ENCODE assay signal across 8 cellular contexts in genomic region chr5:6377121-6377520, GRCh38. TPM values are rescaled to one million over a fixed set of nuclear protein-coding genes. Genes with fewer than 3 reads are reported as not detected.
A peak's percentile ranks its signal among the peaks of the same experiment; 100 is the strongest.
DNase-seq lines count a peak whose midpoint lies in the region; ATAC-seq and TF ChIP-seq lines count a peak whose summit lies in the region.

No MANE protein-coding gene starts in this region.

- peaks cover 62% of the 10 kb centered on the region for H3K79me2 ChIP-seq in DOHH2 (ENCODE audit: control insufficient read depth, low read length)
- no peaks in the 10 kb centered on the region for H3K79me2 ChIP-seq in parathyroid adenoma

- TF ChIP-seq POLR2A in esophagus muscularis mucosa (IDR thresholded peaks at IDR 0.05; ENCODE audit: low read depth): no peak

- H3K36me3 ChIP-seq in DOHH2 (ENCODE audit: control insufficient read depth, low read length) (peaks cover 62% of the 10 kb centered on the region), RWPE2 (ENCODE audit: low read depth) (peaks cover 51% of the 10 kb centered on the region), esophagus muscularis mucosa (peaks cover 33 to 48% (median 39%) of the 10 kb centered on the region in 4 donors), parathyroid adenoma (ENCODE audit: control insufficient read depth, insufficient read depth, low read length) (no peaks in the 10 kb centered on the region)

- H3K9me3 ChIP-seq in DOHH2 (ENCODE audit: control insufficient read depth, insufficient read depth, low read length) (no peaks in the 10 kb centered on the region), RWPE2 (ENCODE audit: severe bottlenecking) (no peaks in the 10 kb centered on the region), esophagus muscularis mucosa (no peaks in the 10 kb centered on the region), parathyroid adenoma (ENCODE audit: control insufficient read depth, low read length) (no peaks in the 10 kb centered on the region)

- H3K9me2 ChIP-seq in DOHH2 (replicated peaks; ENCODE audit: control insufficient read depth, low read length): no peaks in the 10 kb centered on the region

- intact Hi-C loops in esophagus muscularis mucosa (cut with DNase I): loop anchor here (5.0 to 10.0 kb wide), 3 partner anchors 255 to 880 kb away; partner anchors contain the start of genes NSUN2 and SRD5A1

- no peak overlapping the region for H2AFZ ChIP-seq in parathyroid adenoma

- DNase-seq in RWPE2 (ENCODE audit: low spot score) (no peak), esophagus muscularis mucosa (ENCODE audit: extremely low spot score) (no peak), DMS79 treated with DMSO at 0.1 percent for 48 hours (lab: John Stamatoyannopoulos, UW) (no peak), NCI-H2171 treated with DMSO at 0.1 percent for 48 hours (lab: John Stamatoyannopoulos, UW) (no peak), NCI-H2107 treated with DMSO at 0.1 percent for 48 hours (lab: John Stamatoyannopoulos, UW; ENCODE audit: unreplicated experiment) (no peak)

- H3F3A ChIP-seq in DOHH2 (ENCODE audit: control insufficient read depth, insufficient read depth): 0 out of 2 replicates have a peak, but pooled peaks cover 3% of the 10 kb centered on the region

- TF ChIP-seq CTCF in DOHH2 (IDR thresholded peaks at IDR 0.05; ENCODE audit: low read depth, low read length, poor library complexity, severe bottlenecking) (no peak), RWPE2 (IDR thresholded peaks at IDR 0.05; ENCODE audit: poor library complexity, severe bottlenecking) (no peak), esophagus muscularis mucosa (IDR thresholded peaks at IDR 0.05) (no peak), parathyroid adenoma (IDR thresholded peaks at IDR 0.05) (no peak)

- no peak for TF ChIP-seq EP300 in esophagus muscularis mucosa (IDR thresholded peaks at IDR 0.05)

- no peaks in the 10 kb centered on the region for H3K27me3 ChIP-seq in DOHH2 (ENCODE audit: control insufficient read depth, low read length)
- H3K27me3 ChIP-seq in RWPE2 (ENCODE audit: insufficient read depth, poor library complexity, severe bottlenecking): no peaks in the 10 kb centered on the region
- no peaks in the 10 kb centered on the region for H3K27me3 ChIP-seq in esophagus muscularis mucosa
- H3K27me3 ChIP-seq in parathyroid adenoma (ENCODE audit: control insufficient read depth, insufficient read depth, low read length): no peaks in the 10 kb centered on the region

- H3K4me3 ChIP-seq in DOHH2 (ENCODE audit: low read length): peak overlapping the region; percentile 83
- peak overlapping the region; percentile 74 for H3K4me3 ChIP-seq in RWPE2 (ENCODE audit: severe bottlenecking)
- peak overlapping the region; percentile 81 to 98 (median 96) for H3K4me3 ChIP-seq in esophagus muscularis mucosa
- H3K4me3 ChIP-seq in parathyroid adenoma (ENCODE audit: low read depth, low read length): peak overlapping the region; percentile 85

- H3K4me1 ChIP-seq in DOHH2 (ENCODE audit: control insufficient read depth, low read length): peaks cover 27% of the 10 kb centered on the region
- peaks cover 11% of the 10 kb centered on the region for H3K4me1 ChIP-seq in RWPE2 (ENCODE audit: insufficient read depth, poor library complexity, severe bottlenecking)
- H3K4me1 ChIP-seq in esophagus muscularis mucosa: peaks cover 21 to 28% (median 26%) of the 10 kb centered on the region in 4 donors
- H3K4me1 ChIP-seq in parathyroid adenoma: no peaks in the 10 kb centered on the region

- H4K20me1 ChIP-seq in DOHH2 (ENCODE audit: control insufficient read depth, insufficient read depth, low read depth, low read length): peaks cover 25% of the 10 kb centered on the region; the same call in 1 of the 2 replicates

- H3K4me2 ChIP-seq in DOHH2 (ENCODE audit: low read length): peak overlapping the region; percentile 95
- H3K4me2 ChIP-seq in parathyroid adenoma (ENCODE audit: low read length): peak overlapping the region; percentile 62

- 89% methylated on average over 8 of the region's 8 CpGs for WGBS in esophagus muscularis mucosa

- H3K27ac ChIP-seq in DOHH2 (ENCODE audit: low read depth, low read length): no peak overlapping the region
- H3K27ac ChIP-seq in RWPE2 (ENCODE audit: poor library complexity, severe bottlenecking): no peak overlapping the region
- H3K27ac ChIP-seq in esophagus muscularis mucosa (replicated peaks in 1 of 4): peak overlapping the region in 2 of 4 donors; percentile 90 to 93
- H3K27ac ChIP-seq in parathyroid adenoma: no peak overlapping the region

- ATAC-seq in RWPE2 (ENCODE audit: low read depth): no peak
- no peak for ATAC-seq in GM21528 (IDR thresholded peaks at IDR 0.05; ENCODE audit: low FRiP score, unreplicated experiment)

- no peak overlapping the region for H3K9ac ChIP-seq in parathyroid adenoma

RNA-seq across cellular contexts. Expression of gene MED10, which starts 1.2 kb away (rescaled TPM):
- total RNA-seq in esophagus muscularis mucosa: 10 to 100 TPM; 29.9 to 47.2 (median 35.2) TPM
